Comparison of ENCODE assay signal across 17 cellular contexts in the genomic region with DNA sequence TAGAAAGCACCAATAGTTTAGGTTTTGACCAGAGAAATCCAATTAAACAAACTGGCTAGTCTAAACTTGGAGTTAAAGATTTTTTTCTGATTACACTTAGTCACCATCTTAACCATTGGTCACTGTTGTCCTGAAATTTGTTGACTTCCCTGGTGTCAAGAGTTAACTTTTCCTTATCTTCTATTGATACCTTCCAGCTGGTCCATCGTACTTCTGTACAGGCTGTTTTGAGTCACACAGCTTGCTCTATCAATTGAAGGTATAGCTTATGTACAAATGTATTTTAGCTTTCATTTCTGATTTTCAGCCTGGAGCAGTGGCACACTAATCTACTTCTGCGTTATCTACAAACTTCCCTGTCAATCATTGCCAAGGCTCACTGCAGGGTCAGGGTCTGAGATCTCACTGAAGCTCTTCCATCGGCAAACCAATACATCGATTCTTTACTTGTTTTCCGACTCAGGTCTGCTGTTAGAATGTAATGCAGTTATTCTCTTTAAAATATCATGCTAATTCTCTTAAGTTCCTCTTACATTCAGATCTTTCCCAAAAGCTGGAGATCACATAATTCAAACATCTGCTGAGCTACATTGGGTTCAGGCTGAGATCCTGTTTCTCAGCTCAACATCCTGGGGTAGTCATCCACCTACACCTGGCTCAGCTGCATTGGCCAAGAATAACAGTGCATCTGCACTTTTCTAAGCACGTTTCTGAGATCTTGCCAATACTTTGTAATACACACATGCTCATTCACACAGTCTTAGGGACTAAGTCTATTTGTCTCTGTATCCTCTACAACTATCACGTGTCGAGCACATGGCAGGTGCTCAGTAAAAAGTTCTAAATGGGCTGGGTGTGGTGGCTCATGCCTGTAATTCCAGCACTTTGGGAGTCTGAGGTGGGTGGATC.
"Had no signal": no experiment of that assay in that cellular context is flagged by ENCODE, and none has a peak within 500 bp of the region (broad histone marks: within the 10 kb centered on the region; RNA-seq: fewer than 3 reads in every experiment).

No MANE protein-coding gene starts in this region.

- DNase-seq: activated CD4-positive, alpha-beta T cell treated with anti-CD3 and anti-CD28 coated beads, Interleukin-2, amount 10 ng/mL, durations not matched to agents 24 days and 14 days; activated CD8-positive, alpha-beta memory T cell treated with anti-CD3 and anti-CD28 coated beads, Interleukin-2, amount 50 U/mL, for 4 hours; activated CD8-positive, alpha-beta T cell treated with anti-CD3 and anti-CD28 coated beads, Interleukin-2, amount 10 ng/mL, durations not matched to agents 7 days and 5 days; activated gamma-delta T cell; activated T-cell treated with anti-CD3 and anti-CD28 coated beads, Interleukin-2, amount 50 U/mL, for 72 hours; amygdala; central memory CD4-positive, alpha-beta T cell; effector CD4-positive, alpha-beta T cell; foreskin keratinocyte; natural killer cell; T-helper 2 cell had no signal

- H3K4me3 Mint-ChIP-seq: activated CD4-positive, alpha-beta T cell treated with anti-CD3 and anti-CD28 coated beads, Interleukin-2, amount 10 ng/mL, durations not matched to agents 24 days and 14 days; activated CD8-positive, alpha-beta T cell treated with anti-CD3 and anti-CD28 coated beads, Interleukin-2, amount 10 ng/mL, durations not matched to agents 7 days and 5 days; activated naive CD8-positive, alpha-beta T cell; activated T-cell treated with anti-CD3 and anti-CD28 coated beads, Interleukin-2, amount 50 U/mL, for 72 hours; brain; natural killer cell; WTC11 had no signal

- H3K4me3 ChIP-seq: coronary artery, right atrium auricular region, thoracic aorta had no signal

- H3K27me3 ChIP-seq: foreskin keratinocyte, right atrium auricular region had no signal

- H3K4me1 Mint-ChIP-seq: brain, WTC11 had no signal

- H3K9me3 ChIP-seq: right atrium auricular region, thoracic aorta had no signal

- H3K4me1 ChIP-seq: foreskin keratinocyte, right atrium auricular region had no signal

- ATAC-seq: activated CD8-positive, alpha-beta T cell treated with anti-CD3 and anti-CD28 coated beads, Interleukin-2, amount 10 ng/mL, durations not matched to agents 7 days and 5 days; activated T-cell treated with anti-CD3 and anti-CD28 coated beads, Interleukin-2, amount 50 U/mL, for 72 hours; foreskin keratinocyte; natural killer cell; WTC11 had no signal

- H3K9me3 Mint-ChIP-seq: activated CD4-positive, alpha-beta T cell treated with anti-CD3 and anti-CD28 coated beads, Interleukin-2, amount 10 ng/mL, durations not matched to agents 24 days and 14 days; activated T-cell treated with anti-CD3 and anti-CD28 coated beads, Interleukin-2, amount 50 U/mL, for 72 hours; brain; natural killer cell; WTC11 had no signal

- H3K27ac ChIP-seq: coronary artery, foreskin keratinocyte, right atrium auricular region, thoracic aorta had no signal

- H3K27ac Mint-ChIP-seq: activated CD4-positive, alpha-beta T cell treated with anti-CD3 and anti-CD28 coated beads, Interleukin-2, amount 10 ng/mL, durations not matched to agents 24 days and 14 days; activated CD8-positive, alpha-beta T cell treated with anti-CD3 and anti-CD28 coated beads, Interleukin-2, amount 10 ng/mL, durations not matched to agents 7 days and 5 days; activated naive CD8-positive, alpha-beta T cell; activated T-cell treated with anti-CD3 and anti-CD28 coated beads, Interleukin-2, amount 50 U/mL, for 72 hours; natural killer cell; WTC11 had no signal

- H3K27me3 Mint-ChIP-seq: activated naive CD8-positive, alpha-beta T cell; brain had no signal

- H3K36me3 Mint-ChIP-seq: activated naive CD8-positive, alpha-beta T cell had no signal
